In genomic region chr11:18189476-18190245, GRCh38 we compare ENCODE assay signal across 11 cellular contexts. TPM values are rescaled to one million over a fixed set of nuclear protein-coding genes. Genes with fewer than 3 reads are reported as not detected.
"Had no signal": no experiment of that assay in that cellular context is flagged by ENCODE, and none has a peak within 500 bp of the region (broad histone marks: within the 10 kb centered on the region; RNA-seq: fewer than 3 reads in every experiment).

No MANE protein-coding gene starts in this region.

RNA-seq across cellular contexts. Expression of gene MRGPRX4, which starts 17.0 kb away (rescaled TPM):
- total RNA-seq: OCI-LY7, PC-3, PC-9, Peyer's patch, Right ventricle myocardium inferior, Right ventricle myocardium superior, RPMI7951, SJCRH30, SJSA1 had no signal
- polyA plus RNA-seq: SK-N-SH had no signal

RNA-seq across cellular contexts. Expression of gene SAA4, which starts 46.9 kb away (rescaled TPM):
- total RNA-seq: OCI-LY7, PC-3, PC-9, Peyer's patch, Right ventricle myocardium inferior, Right ventricle myocardium superior, RPMI7951, SJCRH30, SJSA1, SK-MEL-5 had no signal
- polyA plus RNA-seq: SK-N-SH had no signal

RNA-seq across cellular contexts. Expression of gene MRGPRX3, which starts 57.3 kb away (rescaled TPM):
- total RNA-seq: OCI-LY7, PC-3, PC-9, Peyer's patch, Right ventricle myocardium inferior, Right ventricle myocardium superior, RPMI7951, SJCRH30, SJSA1 had no signal
- polyA plus RNA-seq: SK-N-SH had no signal

RNA-seq across cellular contexts. Expression of gene SAA2, which starts 58.8 kb away (rescaled TPM):
- total RNA-seq: OCI-LY7, PC-3, PC-9, SJCRH30, SJSA1, SK-MEL-5 had no signal
- polyA plus RNA-seq: SK-N-SH had no signal
